ENCODE assay signal across 1 cellular context in the genomic region with DNA sequence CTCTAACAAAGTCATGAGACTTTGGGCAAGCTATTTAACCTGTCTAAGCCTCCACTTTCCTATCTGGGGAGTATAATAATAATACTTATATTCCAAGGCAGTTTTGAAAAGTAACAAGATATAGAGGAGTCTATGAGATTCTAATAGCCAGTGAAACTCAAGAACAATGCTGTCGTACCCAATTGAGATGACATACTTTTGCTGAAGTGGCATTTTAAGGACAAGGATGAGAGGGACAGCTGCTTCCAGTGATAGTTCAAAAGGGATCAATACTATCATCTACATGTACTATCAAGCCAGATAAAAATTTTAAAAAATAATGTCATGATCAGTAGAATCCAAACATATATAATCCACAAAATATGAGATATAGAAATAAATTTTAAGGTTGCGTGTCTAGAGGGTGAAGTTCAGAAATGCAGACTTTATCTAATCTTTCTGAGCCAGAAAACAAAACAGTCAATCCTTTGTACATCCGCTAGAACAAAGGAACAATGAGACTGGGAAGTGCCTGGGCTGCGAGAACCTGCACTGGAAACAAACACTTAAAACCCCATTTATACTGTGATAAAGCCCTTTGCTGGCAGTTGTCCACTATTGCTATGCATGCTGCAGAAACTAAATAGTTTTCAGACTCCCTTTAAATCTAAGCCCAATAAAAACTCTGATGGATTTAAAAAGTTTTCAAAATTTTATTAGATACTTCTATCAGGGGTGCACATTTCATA.
TF ChIP-seq lines count a peak whose summit lies in the region.

No MANE protein-coding gene starts in this region.

TF ChIP-seq in HepG2, 621 proteins besides CTCF, POLR2A, EP300 and RAD21 (continued from another document):
- TF ChIP-seq, protein P1, sequence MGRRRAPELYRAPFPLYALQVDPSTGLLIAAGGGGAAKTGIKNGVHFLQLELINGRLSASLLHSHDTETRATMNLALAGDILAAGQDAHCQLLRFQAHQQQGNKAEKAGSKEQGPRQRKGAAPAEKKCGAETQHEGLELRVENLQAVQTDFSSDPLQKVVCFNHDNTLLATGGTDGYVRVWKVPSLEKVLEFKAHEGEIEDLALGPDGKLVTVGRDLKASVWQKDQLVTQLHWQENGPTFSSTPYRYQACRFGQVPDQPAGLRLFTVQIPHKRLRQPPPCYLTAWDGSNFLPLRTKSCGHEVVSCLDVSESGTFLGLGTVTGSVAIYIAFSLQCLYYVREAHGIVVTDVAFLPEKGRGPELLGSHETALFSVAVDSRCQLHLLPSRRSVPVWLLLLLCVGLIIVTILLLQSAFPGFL (CRISPR knock-in tag; IDR thresholded peaks at IDR 0.05) = no peak
- TF ChIP-seq ZNF737 (CRISPR knock-in tag; IDR thresholded peaks at IDR 0.05; ENCODE audit: borderline replicate concordance) (no peak), CC2D1A (CRISPR knock-in tag; IDR thresholded peaks at IDR 0.05) (no peak), RELA (CRISPR knock-in tag; IDR thresholded peaks at IDR 0.05) (no peak), ZNF709 (CRISPR knock-in tag; IDR thresholded peaks at IDR 0.05) (no peak), TEAD2 (CRISPR knock-in tag; IDR thresholded peaks at IDR 0.05) (no peak), KLF16 (CRISPR knock-in tag; IDR thresholded peaks at IDR 0.05) (no peak)
